In genomic region chr12:68070957-68071356, GRCh38 we compare ENCODE assay signal across 38 cellular contexts.
"Had no signal": no experiment of that assay in that cellular context is flagged by ENCODE, and none has a peak within 500 bp of the region (broad histone marks: within the 10 kb centered on the region; RNA-seq: fewer than 3 reads in every experiment).

No MANE protein-coding gene starts in this region.

- H3K27me3 ChIP-seq: adrenal gland, ascending aorta, body of pancreas, brain microvascular endothelial cell, breast epithelium, cardiac muscle cell had no signal

- H3K27me3 Mint-ChIP-seq: activated naive CD4-positive, alpha-beta T cell treated with anti-CD3 and anti-CD28 coated beads, Interleukin-2, amount 10 ng/mL, durations not matched to agents 7 days and 5 days; activated naive CD8-positive, alpha-beta T cell; activated naive CD8-positive, alpha-beta T cell treated with anti-CD3 and anti-CD28 coated beads for 36 hours; activated naive CD8-positive, alpha-beta T cell treated with anti-CD3 and anti-CD28 coated beads, Interleukin-2, amount 10 ng/mL, durations not matched to agents 7 days and 5 days; activated naive CD8-positive, alpha-beta T cell treated with anti-CD3 and anti-CD28 coated beads, Interleukin-2, amount 50 U/mL, for 24 hours; activated T-cell treated with anti-CD3 and anti-CD28 coated beads, Interleukin-2, amount 50 U/mL, for 24 hours had no signal

- DNase-seq: activated effector memory CD4-positive, alpha-beta T cell treated with anti-CD3 and anti-CD28 coated beads, Interleukin-2, amount 50 U/mL, for 16 hours; activated effector memory CD4-positive, alpha-beta T cell treated with Interleukin-2 at 50 U/mL for 16 hours; activated gamma-delta T cell; activated gamma-delta T cell treated with Interleukin-2 at 50 U/mL for 16 hours; activated naive CD4-positive, alpha-beta T cell; activated naive CD4-positive, alpha-beta T cell treated with anti-CD3 and anti-CD28 coated beads for 36 hours; activated naive CD4-positive, alpha-beta T cell treated with anti-CD3 and anti-CD28 coated beads, Interleukin-2, amount 10 ng/mL, durations not matched to agents 7 days and 5 days; activated naive CD4-positive, alpha-beta T cell treated with anti-CD3 and anti-CD28 coated beads, Interleukin-2, amount 50 U/mL, for 16 hours; activated naive CD4-positive, alpha-beta T cell treated with Interleukin-2 at 50 U/mL for 16 hours; activated naive CD8-positive, alpha-beta T cell treated with anti-CD3 and anti-CD28 coated beads for 36 hours; activated naive CD8-positive, alpha-beta T cell treated with anti-CD3 and anti-CD28 coated beads, Interleukin-2, amount 10 ng/mL, durations not matched to agents 7 days and 5 days; activated naive CD8-positive, alpha-beta T cell treated with anti-CD3 and anti-CD28 coated beads, Interleukin-2, amount 50 U/mL, for 24 hours; activated T-cell treated with anti-CD3 and anti-CD28 coated beads for 4 hours; activated T-cell treated with anti-CD3 and anti-CD28 coated beads, Interleukin-2, amount 50 U/mL, for 1 hour; activated T-cell treated with anti-CD3 and anti-CD28 coated beads, Interleukin-2, amount 50 U/mL, for 24 hours; activated T-cell treated with anti-CD3 and anti-CD28 coated beads, Interleukin-2, amount 50 U/mL, for 4 hours; activated T-cell treated with anti-CD3 and anti-CD28 coated beads, Interleukin-2, amount 50 U/mL, for 48 hours; activated T-cell treated with anti-CD3 and anti-CD28 coated beads, Interleukin-2, amount 50 U/mL, for 72 hours; adrenal gland; amniotic stem cell; amygdala; anterior cingulate cortex; aorta; body of pancreas; brain microvascular endothelial cell; caudate nucleus; central memory CD4-positive, alpha-beta T cell; cerebellar nuclear complex had no signal

- H3K4me3 Mint-ChIP-seq: activated naive CD4-positive, alpha-beta T cell treated with anti-CD3 and anti-CD28 coated beads for 36 hours; activated naive CD4-positive, alpha-beta T cell treated with anti-CD3 and anti-CD28 coated beads, Interleukin-2, amount 10 ng/mL, durations not matched to agents 7 days and 5 days; activated naive CD4-positive, alpha-beta T cell treated with anti-CD3 and anti-CD28 coated beads, Interleukin-2, amount 50 U/mL, for 24 hours; activated naive CD8-positive, alpha-beta T cell; activated naive CD8-positive, alpha-beta T cell treated with anti-CD3 and anti-CD28 coated beads for 36 hours; activated naive CD8-positive, alpha-beta T cell treated with anti-CD3 and anti-CD28 coated beads, Interleukin-2, amount 10 ng/mL, durations not matched to agents 7 days and 5 days; activated naive CD8-positive, alpha-beta T cell treated with anti-CD3 and anti-CD28 coated beads, Interleukin-2, amount 50 U/mL, for 24 hours; activated T-cell treated with anti-CD3 and anti-CD28 coated beads, Interleukin-2, amount 50 U/mL, for 24 hours; activated T-cell treated with anti-CD3 and anti-CD28 coated beads, Interleukin-2, amount 50 U/mL, for 4 hours; activated T-cell treated with anti-CD3 and anti-CD28 coated beads, Interleukin-2, amount 50 U/mL, for 72 hours; activated T-helper 1 cell treated with anti-CD3 and anti-CD28 coated beads, Interleukin-12 subunit alpha, Interleukin-12 subunit beta, Interleukin-2, Interleukin-4 antibody, amounts not matched to agents 30 ng/mL and 10 ng/mL and 1 ng/mL, durations not matched to agents 14 hours and 24 hours and 36 hours; activated T-helper 17 cell treated with anti-CD3 and anti-CD28 coated beads, Interleukin-2, amount 50 U/mL, for 72 hours; brain had no signal

- H3K4me1 Mint-ChIP-seq: activated naive CD4-positive, alpha-beta T cell treated with anti-CD3 and anti-CD28 coated beads, Interleukin-2, amount 10 ng/mL, durations not matched to agents 7 days and 5 days; activated naive CD4-positive, alpha-beta T cell treated with anti-CD3 and anti-CD28 coated beads, Interleukin-2, amount 50 U/mL, for 24 hours; activated T-helper 17 cell treated with anti-CD3 and anti-CD28 coated beads, Interleukin-2, amount 50 U/mL, for 72 hours; brain had no signal

- H3K36me3 Mint-ChIP-seq: brain had no signal

- H3K27ac ChIP-seq: adrenal gland, ascending aorta, body of pancreas, brain microvascular endothelial cell, breast epithelium, cardiac muscle cell had no signal

- ATAC-seq: activated naive CD4-positive, alpha-beta T cell treated with anti-CD3 and anti-CD28 coated beads, Interleukin-2, amount 50 U/mL, for 72 hours; activated naive CD8-positive, alpha-beta T cell treated with anti-CD3 and anti-CD28 coated beads, Interleukin-2, amount 50 U/mL, for 24 hours; activated T-cell treated with anti-CD3 and anti-CD28 coated beads, Interleukin-2, amount 50 U/mL, for 4 hours; activated T-cell treated with anti-CD3 and anti-CD28 coated beads, Interleukin-2, amount 50 U/mL, for 72 hours; activated T-helper 17 cell treated with anti-CD3 and anti-CD28 coated beads, Interleukin-2, amount 50 U/mL, for 72 hours; body of pancreas had no signal

- H3K36me3 ChIP-seq: adrenal gland, ascending aorta, brain microvascular endothelial cell, breast epithelium, cardiac muscle cell had no signal

- H3K4me1 ChIP-seq: adrenal gland, ascending aorta, breast epithelium had no signal

- H3K9me3 ChIP-seq: ascending aorta had no signal

- H3K4me3 ChIP-seq: adrenal gland, ascending aorta, body of pancreas, breast epithelium, cardiac muscle cell had no signal

- H3K27ac Mint-ChIP-seq: activated naive CD4-positive, alpha-beta T cell treated with anti-CD3 and anti-CD28 coated beads for 36 hours; activated naive CD4-positive, alpha-beta T cell treated with anti-CD3 and anti-CD28 coated beads, Interleukin-2, amount 10 ng/mL, durations not matched to agents 7 days and 5 days; activated naive CD4-positive, alpha-beta T cell treated with anti-CD3 and anti-CD28 coated beads, Interleukin-2, amount 50 U/mL, for 24 hours; activated naive CD4-positive, alpha-beta T cell treated with anti-CD3 and anti-CD28 coated beads, Interleukin-2, amount 50 U/mL, for 72 hours; activated naive CD8-positive, alpha-beta T cell; activated naive CD8-positive, alpha-beta T cell treated with anti-CD3 and anti-CD28 coated beads for 36 hours; activated naive CD8-positive, alpha-beta T cell treated with anti-CD3 and anti-CD28 coated beads, Interleukin-2, amount 10 ng/mL, durations not matched to agents 7 days and 5 days; activated naive CD8-positive, alpha-beta T cell treated with anti-CD3 and anti-CD28 coated beads, Interleukin-2, amount 50 U/mL, for 24 hours; activated T-cell treated with anti-CD3 and anti-CD28 coated beads, Interleukin-2, amount 50 U/mL, for 24 hours; activated T-cell treated with anti-CD3 and anti-CD28 coated beads, Interleukin-2, amount 50 U/mL, for 72 hours; activated T-helper 1 cell treated with anti-CD3 and anti-CD28 coated beads, Interleukin-12 subunit alpha, Interleukin-12 subunit beta, Interleukin-2, Interleukin-4 antibody, amounts not matched to agents 30 ng/mL and 10 ng/mL and 1 ng/mL, durations not matched to agents 14 hours and 24 hours and 36 hours; activated T-helper 17 cell treated with anti-CD3 and anti-CD28 coated beads, Interleukin-2, amount 50 U/mL, for 72 hours; activated T-helper 2 cell treated with anti-CD3 and anti-CD28 coated beads, Interferon-gamma antibody, Interleukin-2, Interleukin-4, amounts not matched to agents 10 μg/mL and 5 μg/mL and 100 μg/mL, durations not matched to agents 14 hours and 24 hours and 36 hours; brain had no signal
